ENCODE assay signal across 29 cellular contexts in the genomic region with DNA sequence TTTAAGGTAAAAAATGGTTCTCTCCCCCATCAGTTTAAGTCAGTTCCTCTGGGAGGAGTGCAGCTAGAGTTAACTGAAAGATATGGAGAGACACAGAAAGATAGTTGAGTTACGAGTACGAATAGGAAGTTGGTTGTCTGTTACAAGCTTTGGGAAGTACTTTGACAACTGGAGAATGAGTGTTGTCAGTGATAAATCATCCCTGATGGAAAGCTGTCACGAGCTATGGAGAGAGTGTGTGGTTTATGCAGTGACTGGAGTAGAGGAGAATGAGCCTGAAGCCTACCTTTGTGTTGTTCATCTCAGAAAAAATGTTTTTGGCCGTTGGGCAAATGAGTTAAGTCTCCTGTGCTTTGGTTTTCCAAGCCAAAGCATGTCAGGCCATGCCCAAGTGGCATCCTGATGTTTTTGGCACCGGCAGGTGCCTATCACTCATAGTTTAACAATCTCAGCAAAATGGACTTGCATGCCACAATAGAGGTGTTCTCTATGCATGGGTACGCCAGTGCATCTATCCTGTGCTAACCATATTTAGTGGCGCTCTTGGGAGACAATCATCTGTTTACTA.
"Had no signal": no experiment of that assay in that cellular context is flagged by ENCODE, and none has a peak within 500 bp of the region (broad histone marks: within the 10 kb centered on the region; RNA-seq: fewer than 3 reads in every experiment).

No MANE protein-coding gene starts in this region.

- FAIRE-seq: endothelial cell of umbilical vein, pancreas had no signal

- H3K4me3 ChIP-seq: ascending aorta, esophagus squamous epithelium, left ventricle myocardium inferior, pancreas, psoas muscle, right atrium auricular region, smooth muscle cell, upper lobe of right lung had no signal

- DNase-seq: activated CD4-positive, alpha-beta T cell treated with anti-CD3 and anti-CD28 coated beads for 48 hours; activated CD4-positive, alpha-beta T cell treated with anti-CD3 and anti-CD28 coated beads, Interleukin-2, amount 50 U/mL, for 48 hours; activated CD8-positive, alpha-beta memory T cell treated with anti-CD3 and anti-CD28 coated beads, Interleukin-2, amount 50 U/mL, for 4 hours; activated gamma-delta T cell; activated naive CD4-positive, alpha-beta T cell treated with anti-CD3 and anti-CD28 coated beads, Interleukin-2, amount 10 ng/mL, durations not matched to agents 7 days and 5 days; activated naive CD8-positive, alpha-beta T cell treated with anti-CD3 and anti-CD28 coated beads, Interleukin-2, amount 10 ng/mL, durations not matched to agents 7 days and 5 days; activated T-cell treated with anti-CD3 and anti-CD28 coated beads, Interleukin-2, amount 50 U/mL, for 1 hour; cortex of kidney; esophagus squamous epithelium; left ventricle myocardium inferior; naive B cell; nucleus accumbens; pancreas; psoas muscle; stimulated activated CD4-positive, alpha-beta T cell treated with anti-CD3 and anti-CD28 coated beads, Interleukin-1b, Interleukin-23, amount 100 ng/mL, for 48 hours; stimulated activated CD4-positive, alpha-beta T cell treated with anti-CD3 and anti-CD28 coated beads, Interleukin-4, amount 100 ng/mL, for 4 hours; stimulated activated CD8-positive, alpha-beta memory T cell treated with anti-CD3 and anti-CD28 coated beads, Interleukin-4, amount 100 ng/mL, for 48 hours; stimulated activated naive CD8-positive, alpha-beta T cell treated with anti-CD3 and anti-CD28 coated beads, Interleukin-15, amount 100 ng/mL, for 72 hours; substantia nigra; T-helper 17 cell; T1000; upper lobe of right lung; WERI-Rb-1 had no signal

- H3K36me3 ChIP-seq: ascending aorta, esophagus squamous epithelium, left ventricle myocardium inferior, pancreas, right atrium auricular region, upper lobe of right lung, WERI-Rb-1 had no signal

- H3K4me1 ChIP-seq: left ventricle myocardium inferior, pancreas, psoas muscle, right atrium auricular region, upper lobe of right lung had no signal

- H3K27ac ChIP-seq: ascending aorta, esophagus squamous epithelium, left ventricle myocardium inferior, pancreas, psoas muscle, right atrium auricular region, upper lobe of right lung, WERI-Rb-1 had no signal

- ATAC-seq: activated CD4-positive, CD25-positive, alpha-beta regulatory T cell treated with anti-CD3 and anti-CD28 coated beads, Interleukin-2, amount 50 U/mL, for 24 hours; pancreas; psoas muscle; stimulated activated memory B cell treated with anti-CD40 and anti-IgM and Interleukin-4, amounts not matched to agents 10 μg/mL and 1 μg/mL and 100 μg/mL, for 72 hours; stimulated activated naive CD8-positive, alpha-beta T cell treated with anti-CD3 and anti-CD28 coated beads, Interleukin-15, amount 100 ng/mL, for 72 hours; T-helper 17 cell; upper lobe of right lung had no signal

- H3K9me3 ChIP-seq: ascending aorta, left ventricle myocardium inferior, pancreas, psoas muscle, right atrium auricular region, upper lobe of right lung had no signal

- H3K27me3 ChIP-seq: ascending aorta, esophagus squamous epithelium, pancreas, right atrium auricular region, upper lobe of right lung had no signal

- H3K4me2 ChIP-seq: smooth muscle cell had no signal
